ENCODE assay signal across 22 cellular contexts in the genomic region with DNA sequence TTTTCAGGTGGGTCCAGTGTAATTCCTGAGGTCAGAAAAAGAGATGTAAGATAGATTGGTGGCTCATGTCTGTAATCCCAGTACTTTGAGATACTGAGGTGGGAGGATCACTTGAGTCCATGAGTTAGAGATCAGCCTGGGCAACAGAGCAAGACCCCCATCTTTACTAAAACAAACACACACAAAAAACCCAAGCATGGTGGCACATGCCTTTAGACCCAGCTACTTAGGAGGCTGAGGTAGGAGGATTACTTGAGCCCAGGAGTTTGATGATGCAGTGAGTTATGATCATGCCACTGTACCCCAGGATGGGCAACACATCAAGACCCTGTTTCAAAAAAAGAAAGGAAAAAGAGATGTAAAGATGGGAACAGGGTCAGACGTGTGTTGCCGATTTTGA.
"Had no signal": no experiment of that assay in that cellular context is flagged by ENCODE, and none has a peak within 500 bp of the region (broad histone marks: within the 10 kb centered on the region; RNA-seq: fewer than 3 reads in every experiment).

No MANE protein-coding gene starts in this region.

- H3K27me3 ChIP-seq: MG63, SJSA1 had no signal

- DNase-seq: KBM-7, MG63, NCI-H1092, NCI-H1105 treated with DMSO at 0.1 percent for 48 hours, NCI-H1417 treated with DMSO at 0.1 percent for 48 hours, NCI-H146, NCI-H1694 treated with DMSO at 0.1 percent for 48 hours, NCI-H2029, NCI-H2081 treated with DMSO at 0.1 percent for 48 hours, NCI-H2171, NCI-H226, NCI-H446, NCI-H510A, NCI-H526, Right ventricle myocardium superior, RPMI8226, SIG-M5 had no signal

- H3K9me3 ChIP-seq: MG63, SJSA1 had no signal

- H3K4me3 ChIP-seq: MG63, SJSA1, SK-N-MC had no signal

- FAIRE-seq: HTR-8/SVneo, RCC 7860 had no signal

- H3K36me3 ChIP-seq: MG63, SJSA1 had no signal

- H3K27ac ChIP-seq: HL-60, SJSA1, SK-N-MC had no signal

- H3K4me1 ChIP-seq: SJSA1 had no signal
